In the genomic region with DNA sequence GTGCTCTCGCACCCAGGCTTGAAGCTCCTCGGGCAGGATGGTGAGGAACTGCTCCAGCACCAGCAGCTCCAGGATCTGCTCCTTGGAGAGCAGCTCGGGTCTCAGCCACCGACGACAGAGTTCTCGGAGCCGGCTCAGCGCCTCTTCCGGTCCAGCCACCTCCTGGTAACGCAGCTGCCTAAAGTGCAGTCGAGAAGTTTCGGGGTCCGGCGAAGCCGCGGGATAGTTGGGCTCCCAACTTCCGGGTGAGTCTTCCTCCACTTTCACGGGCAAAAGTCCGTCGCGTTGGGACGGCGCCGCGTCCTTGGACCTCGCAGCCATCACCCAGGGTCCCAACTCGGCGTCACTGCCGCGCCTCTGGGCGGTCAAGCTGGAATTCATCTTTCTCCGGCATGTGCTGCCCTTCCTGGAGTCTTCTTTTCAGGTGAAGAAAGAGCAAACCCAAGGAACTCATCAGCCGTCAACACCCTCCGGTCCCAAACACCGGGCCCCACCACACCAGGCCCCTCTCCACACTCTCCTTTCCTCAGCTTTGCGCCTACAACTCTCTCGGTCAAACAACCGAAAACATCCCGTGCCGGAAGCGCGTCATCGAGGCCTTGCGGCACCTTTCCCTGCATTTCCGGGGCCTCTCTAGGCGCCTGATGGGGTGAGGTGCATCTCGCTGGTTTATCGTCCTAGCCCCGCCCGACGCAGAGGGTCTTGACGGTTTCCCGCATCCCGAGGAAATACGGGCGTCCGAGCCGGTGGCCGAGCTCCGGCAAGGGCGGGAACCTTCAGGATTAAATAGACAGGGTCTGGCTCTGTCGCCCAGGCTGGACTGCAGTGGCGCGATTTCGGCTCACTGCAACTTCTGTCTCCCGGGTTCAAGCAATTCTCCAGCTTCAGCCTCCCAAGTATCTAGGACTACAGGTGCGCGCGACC, we compare ENCODE assay signal across 1 cellular context.
TF ChIP-seq lines count a peak whose summit lies in the region.

A gene (minus strand): TSS at position 569 of the 924 bp plus-strand sequence. CDS start 188 bp downstream, at position 381.

TF ChIP-seq in K562, 482 proteins besides CTCF, POLR2A, EP300 and RAD21 (continued from another document and continues in another):
- TF ChIP-seq, protein P1, sequence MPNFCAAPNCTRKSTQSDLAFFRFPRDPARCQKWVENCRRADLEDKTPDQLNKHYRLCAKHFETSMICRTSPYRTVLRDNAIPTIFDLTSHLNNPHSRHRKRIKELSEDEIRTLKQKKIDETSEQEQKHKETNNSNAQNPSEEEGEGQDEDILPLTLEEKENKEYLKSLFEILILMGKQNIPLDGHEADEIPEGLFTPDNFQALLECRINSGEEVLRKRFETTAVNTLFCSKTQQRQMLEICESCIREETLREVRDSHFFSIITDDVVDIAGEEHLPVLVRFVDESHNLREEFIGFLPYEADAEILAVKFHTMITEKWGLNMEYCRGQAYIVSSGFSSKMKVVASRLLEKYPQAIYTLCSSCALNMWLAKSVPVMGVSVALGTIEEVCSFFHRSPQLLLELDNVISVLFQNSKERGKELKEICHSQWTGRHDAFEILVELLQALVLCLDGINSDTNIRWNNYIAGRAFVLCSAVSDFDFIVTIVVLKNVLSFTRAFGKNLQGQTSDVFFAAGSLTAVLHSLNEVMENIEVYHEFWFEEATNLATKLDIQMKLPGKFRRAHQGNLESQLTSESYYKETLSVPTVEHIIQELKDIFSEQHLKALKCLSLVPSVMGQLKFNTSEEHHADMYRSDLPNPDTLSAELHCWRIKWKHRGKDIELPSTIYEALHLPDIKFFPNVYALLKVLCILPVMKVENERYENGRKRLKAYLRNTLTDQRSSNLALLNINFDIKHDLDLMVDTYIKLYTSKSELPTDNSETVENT (CRISPR knock-in tag; IDR thresholded peaks at IDR 0.05), result peak; percentile 97
- TF ChIP-seq SP2 (IDR thresholded peaks at IDR 0.05; ENCODE audit: extremely low read depth, low read depth, low read length, poor library complexity, severe bottlenecking) (peak; percentile 97), ZNF140 (CRISPR knock-in tag; IDR thresholded peaks at IDR 0.05) (no peak), TARDBP (IDR thresholded peaks at IDR 0.05) (peak; percentile 54; the same call in 1 of the 2 replicates), BRD4 (IDR thresholded peaks at IDR 0.05) (0 out of 2 replicates have a peak, but pooled peaks have one; percentile 89), BMI1 (IDR thresholded peaks at IDR 0.05; ENCODE audit: low read length) (no peak), ZNF274 (IDR thresholded peaks at IDR 0.05; ENCODE audit: borderline replicate concordance, low read depth, low read length) (no peak), CREM (IDR thresholded peaks at IDR 0.05; ENCODE audit: low read depth) (peak; percentile 98), SLC30A9 (CRISPR knock-in tag; IDR thresholded peaks at IDR 0.05) (no peak), CXXC5 (CRISPR knock-in tag; IDR thresholded peaks at IDR 0.05) (peak; percentile 88), HMGN3 (IDR thresholded peaks at IDR 0.05; ENCODE audit: borderline replicate concordance, extremely low read depth, insufficient read length, low read depth, low read length) (no peak), SMARCC2 (IDR thresholded peaks at IDR 0.05; ENCODE audit: low read depth) (no peak), SRSF7 (optimal IDR thresholded peaks at IDR 0.05; ENCODE audit: low read depth, low read length) (no peak), GTF2A2 (tag; IDR thresholded peaks at IDR 0.05) (no peak), ZNF699 (CRISPR knock-in tag; IDR thresholded peaks at IDR 0.05; ENCODE audit: insufficient replicate concordance) (no peak), COPS2 (conservative IDR thresholded peaks at IDR 0.05) (no peak), SMAD1 (IDR thresholded peaks at IDR 0.05; ENCODE audit: low read depth, low read length, partially characterized antibody) (peak; percentile 5), CBX1 (IDR thresholded peaks at IDR 0.05; ENCODE audit: low read depth) (peak; percentile 8; the same call in 1 of the 2 replicates), TAF7 (tag; IDR thresholded peaks at IDR 0.05) (peak; percentile 78), CSDE1 (IDR thresholded peaks at IDR 0.05) (no peak; a peak in 1 of 4 replicates), NUFIP1 (IDR thresholded peaks at IDR 0.05; ENCODE audit: partially characterized antibody) (no peak), EP400 (IDR thresholded peaks at IDR 0.05) (peak; percentile 98), ZNF263 (CRISPR knock-in tag; IDR thresholded peaks at IDR 0.05; ENCODE audit: borderline replicate concordance) (peak; percentile 68; the same call in 1 of the 2 replicates), STAT5A (IDR thresholded peaks at IDR 0.05; ENCODE audit: borderline replicate concordance, low read length) (no peak; the same call in 1 of the 2 replicates), HEY1 (CRISPR knock-in tag; IDR thresholded peaks at IDR 0.05; ENCODE audit: borderline replicate concordance) (no peak), NFIX (CRISPR knock-in tag; IDR thresholded peaks at IDR 0.05; ENCODE audit: low read depth) (no peak), PTTG1 (tag; IDR thresholded peaks at IDR 0.05; ENCODE audit: low read depth) (no peak), CREBBP (IDR thresholded peaks at IDR 0.05; ENCODE audit: low read depth, low read length) (no peak), ZNF143 (CRISPR knock-in tag; IDR thresholded peaks at IDR 0.05) (no peak; the same call in 1 of the 2 replicates), ZNF668 (CRISPR knock-in tag; IDR thresholded peaks at IDR 0.05) (no peak), STAT5B (CRISPR knock-in tag; IDR thresholded peaks at IDR 0.05) (no peak), RB1 (IDR thresholded peaks at IDR 0.05; ENCODE audit: low read depth) (peak; percentile 33; the same call in 1 of the 2 replicates), MCM7 (IDR thresholded peaks at IDR 0.05) (no peak), ZNF551 (CRISPR knock-in tag; IDR thresholded peaks at IDR 0.05) (no peak), TAF1 (IDR thresholded peaks at IDR 0.05; ENCODE audit: control insufficient read depth, extremely low read depth, insufficient read depth, low read length, severe bottlenecking) (peak; percentile 96), CCAR2 (IDR thresholded peaks at IDR 0.05; ENCODE audit: low read depth, low read length) (no peak), SRSF9 (IDR thresholded peaks at IDR 0.05; ENCODE audit: borderline replicate concordance, low read depth, low read length) (no peak), YY1 (IDR thresholded peaks at IDR 0.05; ENCODE audit: borderline replicate concordance in 1 of 3, control insufficient read depth in 1 of 3, extremely low read depth in 1 of 3, insufficient read depth in 3 of 3, insufficient read length in 1 of 3, insufficient replicate concordance in 2 of 3, low read depth in 1 of 3, low read length in 2 of 3) (peak in 2 of 3 experiments; percentile 66 to 73), HDGF (IDR thresholded peaks at IDR 0.05) (no peak), MTA1 (IDR thresholded peaks at IDR 0.05; ENCODE audit: borderline replicate concordance) (peak; percentile 67; the same call in 1 of the 2 replicates), KLF6 (CRISPR knock-in tag; IDR thresholded peaks at IDR 0.05; ENCODE audit: borderline replicate concordance) (no peak), PHB2 (IDR thresholded peaks at IDR 0.05; ENCODE audit: low read depth) (no peak), CBFA2T2 (conservative IDR thresholded peaks at IDR 0.05) (no peak)
- TF ChIP-seq, protein P2, sequence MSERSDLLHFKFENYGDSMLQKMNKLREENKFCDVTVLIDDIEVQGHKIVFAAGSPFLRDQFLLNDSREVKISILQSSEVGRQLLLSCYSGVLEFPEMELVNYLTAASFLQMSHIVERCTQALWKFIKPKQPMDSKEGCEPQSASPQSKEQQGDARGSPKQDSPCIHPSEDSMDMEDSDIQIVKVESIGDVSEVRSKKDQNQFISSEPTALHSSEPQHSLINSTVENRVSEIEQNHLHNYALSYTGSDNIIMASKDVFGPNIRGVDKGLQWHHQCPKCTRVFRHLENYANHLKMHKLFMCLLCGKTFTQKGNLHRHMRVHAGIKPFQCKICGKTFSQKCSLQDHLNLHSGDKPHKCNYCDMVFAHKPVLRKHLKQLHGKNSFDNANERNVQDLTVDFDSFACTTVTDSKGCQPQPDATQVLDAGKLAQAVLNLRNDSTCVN (CRISPR knock-in tag; IDR thresholded peaks at IDR 0.05), result no peak
- TF ChIP-seq, protein P3, sequence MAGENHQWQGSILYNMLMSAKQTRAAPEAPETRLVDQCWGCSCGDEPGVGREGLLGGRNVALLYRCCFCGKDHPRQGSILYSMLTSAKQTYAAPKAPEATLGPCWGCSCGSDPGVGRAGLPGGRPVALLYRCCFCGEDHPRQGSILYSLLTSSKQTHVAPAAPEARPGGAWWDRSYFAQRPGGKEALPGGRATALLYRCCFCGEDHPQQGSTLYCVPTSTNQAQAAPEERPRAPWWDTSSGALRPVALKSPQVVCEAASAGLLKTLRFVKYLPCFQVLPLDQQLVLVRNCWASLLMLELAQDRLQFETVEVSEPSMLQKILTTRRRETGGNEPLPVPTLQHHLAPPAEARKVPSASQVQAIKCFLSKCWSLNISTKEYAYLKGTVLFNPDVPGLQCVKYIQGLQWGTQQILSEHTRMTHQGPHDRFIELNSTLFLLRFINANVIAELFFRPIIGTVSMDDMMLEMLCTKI (IDR thresholded peaks at IDR 0.05; ENCODE audit: partially characterized antibody), result no peak
- TF ChIP-seq, protein P4, sequence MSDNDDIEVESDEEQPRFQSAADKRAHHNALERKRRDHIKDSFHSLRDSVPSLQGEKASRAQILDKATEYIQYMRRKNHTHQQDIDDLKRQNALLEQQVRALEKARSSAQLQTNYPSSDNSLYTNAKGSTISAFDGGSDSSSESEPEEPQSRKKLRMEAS (CRISPR knock-in tag; IDR thresholded peaks at IDR 0.05), result peak; percentile 38; the same call in 1 of the 2 replicates
- TF ChIP-seq, protein P5, sequence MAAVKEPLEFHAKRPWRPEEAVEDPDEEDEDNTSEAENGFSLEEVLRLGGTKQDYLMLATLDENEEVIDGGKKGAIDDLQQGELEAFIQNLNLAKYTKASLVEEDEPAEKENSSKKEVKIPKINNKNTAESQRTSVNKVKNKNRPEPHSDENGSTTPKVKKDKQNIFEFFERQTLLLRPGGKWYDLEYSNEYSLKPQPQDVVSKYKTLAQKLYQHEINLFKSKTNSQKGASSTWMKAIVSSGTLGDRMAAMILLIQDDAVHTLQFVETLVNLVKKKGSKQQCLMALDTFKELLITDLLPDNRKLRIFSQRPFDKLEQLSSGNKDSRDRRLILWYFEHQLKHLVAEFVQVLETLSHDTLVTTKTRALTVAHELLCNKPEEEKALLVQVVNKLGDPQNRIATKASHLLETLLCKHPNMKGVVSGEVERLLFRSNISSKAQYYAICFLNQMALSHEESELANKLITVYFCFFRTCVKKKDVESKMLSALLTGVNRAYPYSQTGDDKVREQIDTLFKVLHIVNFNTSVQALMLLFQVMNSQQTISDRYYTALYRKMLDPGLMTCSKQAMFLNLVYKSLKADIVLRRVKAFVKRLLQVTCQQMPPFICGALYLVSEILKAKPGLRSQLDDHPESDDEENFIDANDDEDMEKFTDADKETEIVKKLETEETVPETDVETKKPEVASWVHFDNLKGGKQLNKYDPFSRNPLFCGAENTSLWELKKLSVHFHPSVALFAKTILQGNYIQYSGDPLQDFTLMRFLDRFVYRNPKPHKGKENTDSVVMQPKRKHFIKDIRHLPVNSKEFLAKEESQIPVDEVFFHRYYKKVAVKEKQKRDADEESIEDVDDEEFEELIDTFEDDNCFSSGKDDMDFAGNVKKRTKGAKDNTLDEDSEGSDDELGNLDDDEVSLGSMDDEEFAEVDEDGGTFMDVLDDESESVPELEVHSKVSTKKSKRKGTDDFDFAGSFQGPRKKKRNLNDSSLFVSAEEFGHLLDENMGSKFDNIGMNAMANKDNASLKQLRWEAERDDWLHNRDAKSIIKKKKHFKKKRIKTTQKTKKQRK (IDR thresholded peaks at IDR 0.05; ENCODE audit: borderline replicate concordance, low read depth, low read length), result no peak
- TF ChIP-seq, protein P6, sequence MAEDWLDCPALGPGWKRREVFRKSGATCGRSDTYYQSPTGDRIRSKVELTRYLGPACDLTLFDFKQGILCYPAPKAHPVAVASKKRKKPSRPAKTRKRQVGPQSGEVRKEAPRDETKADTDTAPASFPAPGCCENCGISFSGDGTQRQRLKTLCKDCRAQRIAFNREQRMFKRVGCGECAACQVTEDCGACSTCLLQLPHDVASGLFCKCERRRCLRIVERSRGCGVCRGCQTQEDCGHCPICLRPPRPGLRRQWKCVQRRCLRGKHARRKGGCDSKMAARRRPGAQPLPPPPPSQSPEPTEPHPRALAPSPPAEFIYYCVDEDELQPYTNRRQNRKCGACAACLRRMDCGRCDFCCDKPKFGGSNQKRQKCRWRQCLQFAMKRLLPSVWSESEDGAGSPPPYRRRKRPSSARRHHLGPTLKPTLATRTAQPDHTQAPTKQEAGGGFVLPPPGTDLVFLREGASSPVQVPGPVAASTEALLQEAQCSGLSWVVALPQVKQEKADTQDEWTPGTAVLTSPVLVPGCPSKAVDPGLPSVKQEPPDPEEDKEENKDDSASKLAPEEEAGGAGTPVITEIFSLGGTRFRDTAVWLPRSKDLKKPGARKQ (CRISPR knock-in tag; IDR thresholded peaks at IDR 0.05), result no peak
- TF ChIP-seq, protein P7, sequence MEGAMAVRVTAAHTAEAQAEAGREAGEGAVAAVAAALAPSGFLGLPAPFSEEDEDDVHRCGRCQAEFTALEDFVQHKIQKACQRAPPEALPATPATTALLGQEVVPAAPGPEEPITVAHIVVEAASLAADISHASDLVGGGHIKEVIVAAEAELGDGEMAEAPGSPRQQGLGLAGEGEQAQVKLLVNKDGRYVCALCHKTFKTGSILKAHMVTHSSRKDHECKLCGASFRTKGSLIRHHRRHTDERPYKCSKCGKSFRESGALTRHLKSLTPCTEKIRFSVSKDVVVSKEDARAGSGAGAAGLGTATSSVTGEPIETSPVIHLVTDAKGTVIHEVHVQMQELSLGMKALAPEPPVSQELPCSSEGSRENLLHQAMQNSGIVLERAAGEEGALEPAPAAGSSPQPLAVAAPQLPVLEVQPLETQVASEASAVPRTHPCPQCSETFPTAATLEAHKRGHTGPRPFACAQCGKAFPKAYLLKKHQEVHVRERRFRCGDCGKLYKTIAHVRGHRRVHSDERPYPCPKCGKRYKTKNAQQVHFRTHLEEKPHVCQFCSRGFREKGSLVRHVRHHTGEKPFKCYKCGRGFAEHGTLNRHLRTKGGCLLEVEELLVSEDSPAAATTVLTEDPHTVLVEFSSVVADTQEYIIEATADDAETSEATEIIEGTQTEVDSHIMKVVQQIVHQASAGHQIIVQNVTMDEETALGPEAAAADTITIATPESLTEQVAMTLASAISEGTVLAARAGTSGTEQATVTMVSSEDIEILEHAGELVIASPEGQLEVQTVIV (CRISPR knock-in tag; IDR thresholded peaks at IDR 0.05; ENCODE audit: borderline replicate concordance), result peak; percentile 35; the same call in 1 of the 2 replicates
- TF ChIP-seq, protein P8, sequence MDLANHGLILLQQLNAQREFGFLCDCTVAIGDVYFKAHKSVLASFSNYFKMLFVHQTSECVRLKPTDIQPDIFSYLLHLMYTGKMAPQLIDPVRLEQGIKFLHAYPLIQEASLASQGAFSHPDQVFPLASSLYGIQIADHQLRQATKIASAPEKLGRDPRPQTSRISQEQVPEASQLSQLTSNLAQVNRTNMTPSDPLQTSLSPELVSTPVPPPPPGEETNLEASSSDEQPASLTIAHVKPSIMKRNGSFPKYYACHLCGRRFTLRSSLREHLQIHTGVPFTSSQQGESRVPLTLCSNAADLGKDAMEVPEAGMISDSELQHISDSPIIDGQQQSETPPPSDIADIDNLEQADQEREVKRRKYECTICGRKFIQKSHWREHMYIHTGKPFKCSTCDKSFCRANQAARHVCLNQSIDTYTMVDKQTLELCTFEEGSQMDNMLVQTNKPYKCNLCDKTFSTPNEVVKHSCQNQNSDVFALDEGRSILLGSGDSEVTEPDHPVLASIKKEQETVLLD (IDR thresholded peaks at IDR 0.05), result no peak
